Comparison of ENCODE assay signal across 1 cellular context in the genomic region with DNA sequence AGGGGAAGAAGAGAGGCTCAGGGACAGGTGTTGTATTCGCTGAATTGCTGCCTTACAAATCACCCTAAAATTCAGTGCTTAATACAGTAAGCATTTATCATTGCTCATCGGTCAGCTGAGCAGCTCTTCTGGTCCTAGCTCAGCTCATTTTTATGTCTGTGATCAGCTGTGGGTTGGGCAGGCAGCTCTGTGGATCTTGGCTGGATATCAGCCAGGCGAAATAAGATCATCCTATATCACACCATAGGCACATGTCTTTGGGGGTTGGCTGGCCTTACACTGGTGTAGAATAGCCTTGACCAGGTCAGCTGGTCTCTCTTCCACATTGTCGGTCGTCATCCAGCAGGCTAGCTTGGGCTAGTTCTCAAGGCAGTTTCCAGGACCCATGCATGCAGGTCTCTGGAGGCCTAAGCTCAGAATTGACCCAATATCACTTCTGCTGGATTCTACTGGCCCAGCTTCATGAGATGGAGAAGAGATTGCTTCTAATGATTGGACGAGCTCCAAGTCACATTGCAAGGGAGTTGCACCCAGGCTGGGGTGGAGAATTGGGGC.
TF ChIP-seq lines count a peak whose summit lies in the region.

No MANE protein-coding gene starts in this region.

TF ChIP-seq in IMR-90, 13 proteins besides CTCF, POLR2A, EP300 and RAD21 (continued from another document):
- TF ChIP-seq FOS (IDR thresholded peaks at IDR 0.05; ENCODE audit: low read depth, low read length): no peak
- TF ChIP-seq RFX5 (IDR thresholded peaks at IDR 0.05; ENCODE audit: low read depth, low read length): no peak
- TF ChIP-seq MXI1 (IDR thresholded peaks at IDR 0.05; ENCODE audit: borderline replicate concordance, low read depth, low read length): no peak
- no peak for TF ChIP-seq NFE2L2 (IDR thresholded peaks at IDR 0.05; ENCODE audit: low read depth, low read length)
- TF ChIP-seq BHLHE40 (IDR thresholded peaks at IDR 0.05; ENCODE audit: low read depth, low read length): no peak
- no peak for TF ChIP-seq CEBPB (IDR thresholded peaks at IDR 0.05; ENCODE audit: low read depth, low read length)
- TF ChIP-seq RCOR1 (IDR thresholded peaks at IDR 0.05; ENCODE audit: insufficient replicate concordance, low read length): no peak
- TF ChIP-seq, protein P1, sequence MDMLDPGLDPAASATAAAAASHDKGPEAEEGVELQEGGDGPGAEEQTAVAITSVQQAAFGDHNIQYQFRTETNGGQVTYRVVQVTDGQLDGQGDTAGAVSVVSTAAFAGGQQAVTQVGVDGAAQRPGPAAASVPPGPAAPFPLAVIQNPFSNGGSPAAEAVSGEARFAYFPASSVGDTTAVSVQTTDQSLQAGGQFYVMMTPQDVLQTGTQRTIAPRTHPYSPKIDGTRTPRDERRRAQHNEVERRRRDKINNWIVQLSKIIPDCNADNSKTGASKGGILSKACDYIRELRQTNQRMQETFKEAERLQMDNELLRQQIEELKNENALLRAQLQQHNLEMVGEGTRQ (IDR thresholded peaks at IDR 0.05; ENCODE audit: low read depth, low read length): no peak
- no peak for TF ChIP-seq MAFK (IDR thresholded peaks at IDR 0.05; ENCODE audit: low read depth, low read length)
TF ChIP-seq in IMR-90: peak in this region for 0.
